Comparison of ENCODE assay signal across 25 cellular contexts in the genomic region with DNA sequence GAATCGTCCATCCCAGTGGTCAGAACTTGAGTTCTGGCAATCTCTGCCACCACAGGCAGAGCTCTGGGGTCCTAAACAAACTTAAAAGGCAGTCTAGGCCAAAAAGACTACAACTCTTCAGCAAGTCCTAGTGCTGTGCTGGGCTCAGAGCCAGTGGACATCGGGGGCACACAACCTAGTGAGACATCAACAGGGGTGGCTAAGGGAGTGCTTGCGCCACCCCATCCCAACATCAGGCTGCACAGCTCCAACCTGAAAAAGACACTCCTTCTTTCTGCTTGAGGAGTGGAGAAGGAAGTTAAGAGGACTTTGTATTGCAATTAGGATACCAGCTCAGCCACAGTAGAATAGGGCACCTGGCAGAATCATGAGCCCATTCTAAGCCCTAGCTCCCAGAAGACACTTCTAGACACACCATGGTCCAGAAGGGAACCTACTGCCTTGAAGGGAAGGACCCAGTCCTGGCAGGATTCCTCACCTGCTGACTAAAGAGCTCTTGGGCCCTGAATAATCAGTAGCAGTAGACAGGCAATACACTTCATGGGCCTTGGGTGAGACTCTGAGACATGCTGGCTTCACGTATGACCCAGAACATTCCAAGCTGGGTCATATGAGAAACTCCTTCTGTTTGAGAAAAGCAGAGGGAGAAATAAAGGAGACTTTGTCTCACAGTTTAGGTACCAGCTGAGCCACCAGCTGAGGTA.
DNase-seq lines count a peak whose midpoint lies in the region; ATAC-seq and FAIRE-seq lines count a peak whose summit lies in the region.
"Had no signal": no experiment of that assay in that cellular context is flagged by ENCODE, and none has a peak within 500 bp of the region (broad histone marks: within the 10 kb centered on the region; RNA-seq: fewer than 3 reads in every experiment).

No MANE protein-coding gene starts in this region.

- H3K9me3 Mint-ChIP-seq in activated T-cell treated with anti-CD3 and anti-CD28 coated beads, Interleukin-2, amount 50 U/mL, for 72 hours: peaks cover 5 to 7% of the 10 kb centered on the region in 2 donors
- H3K9me3 Mint-ChIP-seq: GM23338, HFFc6 had no signal

- FAIRE-seq in small intestine (lab: Jason Lieb, UNC): no peak
- FAIRE-seq: RCC 7860 had no signal

- WGBS in small intestine, 3 donors: 49 to 75% (median 61%) methylated on average over 4 of the region's 4 CpGs

- H3K9me3 ChIP-seq in KOPT-K1 (ENCODE audit: insufficient read depth, low read length, poor library complexity, severe bottlenecking) (peaks cover 6% of the 10 kb centered on the region), small intestine (ENCODE audit: control insufficient read depth, low read depth) (no peaks in the 10 kb centered on the region)
- H3K9me3 ChIP-seq: Caco-2, HAP-1, SK-N-SH had no signal

- intact Hi-C loops in left colon (cut with DNase I, micrococcal nuclease): no loop called here

- H3K36me3 Mint-ChIP-seq in activated T-cell treated with anti-CD3 and anti-CD28 coated beads, Interleukin-2, amount 50 U/mL, for 72 hours (ENCODE audit: insufficient read depth in 2 of 2): peaks cover 6 to 8% of the 10 kb centered on the region in 2 donors

- no peak overlapping the region for H3K4me3 Mint-ChIP-seq in activated T-cell treated with anti-CD3 and anti-CD28 coated beads, Interleukin-2, amount 50 U/mL, for 72 hours
- H3K4me3 Mint-ChIP-seq: B cell; CD8-positive, alpha-beta T cell; GM23338; HFFc6; T-helper 1 cell treated with Interleukin-12 subunit alpha and Interleukin-12 subunit beta and Interleukin-4 antibody, amounts not matched to agents 30 μg/mL and 1 μg/mL, for 36 hours had no signal

- no peaks in the 10 kb centered on the region for H3K4me1 Mint-ChIP-seq in activated T-cell treated with anti-CD3 and anti-CD28 coated beads, Interleukin-2, amount 50 U/mL, for 72 hours (ENCODE audit: low read depth)
- H3K4me1 Mint-ChIP-seq: B cell had no signal

- no peaks in the 10 kb centered on the region for H3K27me3 ChIP-seq in small intestine (ENCODE audit: control insufficient read depth in 2 of 2, insufficient read depth in 2 of 2, low read length in 2 of 2)

- H3K27ac ChIP-seq in KOPT-K1 (ENCODE audit: low read depth, low read length, poor library complexity, severe bottlenecking) (peak overlapping the region; percentile 31), small intestine (ENCODE audit: low read depth in 1 of 2, low read length in 1 of 2) (peak overlapping the region; percentile 52 to 68)
- H3K27ac ChIP-seq: C4-2B, KMS-11 had no signal

- no peaks in the 10 kb centered on the region for H3K27me3 Mint-ChIP-seq in activated T-cell treated with anti-CD3 and anti-CD28 coated beads, Interleukin-2, amount 50 U/mL, for 72 hours (ENCODE audit: low read depth)
- H3K27me3 Mint-ChIP-seq: B cell had no signal

- H3K27ac Mint-ChIP-seq in activated T-cell treated with anti-CD3 and anti-CD28 coated beads, Interleukin-2, amount 50 U/mL, for 72 hours: no peak overlapping the region
- H3K27ac Mint-ChIP-seq: B cell; CD8-positive, alpha-beta T cell; HFFc6; T-helper 1 cell treated with Interleukin-12 subunit alpha and Interleukin-12 subunit beta and Interleukin-4 antibody, amounts not matched to agents 30 μg/mL and 1 μg/mL, for 36 hours had no signal

- H3K36me3 ChIP-seq in KOPT-K1 (ENCODE audit: insufficient read depth, low read length): no peaks in the 10 kb centered on the region
- no peaks in the 10 kb centered on the region for H3K36me3 ChIP-seq in small intestine (ENCODE audit: control insufficient read depth in 2 of 2, insufficient read depth in 2 of 2, low read length in 2 of 2)
- H3K36me3 ChIP-seq: HAP-1 had no signal

- no peak overlapping the region for H3K4me3 ChIP-seq in small intestine (ENCODE audit: low read depth in 1 of 2, low read length in 2 of 2)
- H3K4me3 ChIP-seq: GM23338, HAP-1 had no signal

- ATAC-seq in left colon (peak; percentile 93), HG02571 (IDR thresholded peaks at IDR 0.05; ENCODE audit: unreplicated experiment) (no peak)
- no peak for ATAC-seq in activated T-cell treated with anti-CD3 and anti-CD28 coated beads, Interleukin-2, amount 50 U/mL, for 72 hours (replicated peaks in 1 of 2)
- ATAC-seq: CD8-positive, alpha-beta T cell; GM23338 had no signal

- H3K4me1 ChIP-seq in small intestine (ENCODE audit: control insufficient read depth in 2 of 2, insufficient read depth in 1 of 2, low read depth in 1 of 2, low read length in 1 of 2): peaks cover 0 to 4% of the 10 kb centered on the region in 2 donors
- H3K4me1 ChIP-seq: Caco-2 had no signal

- DNase-seq in NCI-H2029 treated with DMSO at 0.1 percent for 48 hours (lab: John Stamatoyannopoulos, UW): peak; percentile 89
- peak in 1 of 2 donors; percentile 30 for DNase-seq in left colon
- DNase-seq in small intestine: peak; percentile 79
- DNase-seq in activated T-cell treated with anti-CD3 and anti-CD28 coated beads, Interleukin-2, amount 50 U/mL, for 72 hours: no peak
- DNase-seq in midbrain (lab: John Stamatoyannopoulos, UW): no peak
- DNase-seq: Caco-2; CD8-positive, alpha-beta T cell; HFFc6; IMR-90; NCI-H1048; NCI-H1694; NCI-H2081 treated with DMSO at 0.1 percent for 48 hours; NCI-H446 treated with DMSO at 0.1 percent for 48 hours; NCI-H69; SK-N-SH; SW 1271 had no signal

Comparison
In these comparisons a context has a peak if more than half of its experiments do, and no peak if none do; other contexts are left out.
1. DNase-seq: peak in NCI-H2029 treated with DMSO at 0.1 percent for 48 hours (single experiment) and small intestine (single experiment); none in activated T-cell treated with anti-CD3 and anti-CD28 coated beads, Interleukin-2, amount 50 U/mL, for 72 hours (0 of 2) and midbrain (single experiment).